In genomic region chr9:112437406-112437805, GRCh38 we compare ENCODE assay signal across 21 cellular contexts.
"Had no signal": no experiment of that assay in that cellular context is flagged by ENCODE, and none has a peak within 500 bp of the region (broad histone marks: within the 10 kb centered on the region; RNA-seq: fewer than 3 reads in every experiment).

No MANE protein-coding gene starts in this region.

- H3K4me3 ChIP-seq: hepatocyte, psoas muscle, right lobe of liver, spleen, tibial artery, upper lobe of left lung, uterus had no signal

- H3K4me2 ChIP-seq: hepatocyte had no signal

- H3K27ac ChIP-seq: hepatocyte, neutrophil, psoas muscle, right lobe of liver, spleen, tibial artery, upper lobe of left lung, uterus had no signal

- H3K4me1 Mint-ChIP-seq: endodermal cell; naive thymus-derived CD8-positive, alpha-beta T cell; stimulated activated memory B cell treated with anti-CD40 and anti-IgM and Interleukin-4, amounts not matched to agents 10 μg/mL and 1 μg/mL and 100 μg/mL, for 72 hours had no signal

- DNase-seq: effector CD4-positive, alpha-beta T cell; endodermal cell; erythroblast; foreskin melanocyte; head of caudate nucleus; kidney glomerular epithelial cell; naive thymus-derived CD8-positive, alpha-beta T cell; psoas muscle; retina; right lobe of liver; spleen; stimulated activated CD4-positive, alpha-beta T cell treated with anti-CD3 and anti-CD28 coated beads, Interleukin-15, amount 100 ng/mL, for 24 hours; stimulated activated CD4-positive, alpha-beta T cell treated with anti-CD3 and anti-CD28 coated beads, Interleukin-1b, Interleukin-23, amount 100 ng/mL, for 48 hours; stimulated activated CD4-positive, alpha-beta T cell treated with anti-CD3 and anti-CD28 coated beads, Interleukin-4, amount 100 ng/mL, for 24 hours; tibial artery; upper lobe of left lung; uterus had no signal

- H3K27ac Mint-ChIP-seq: endodermal cell; naive thymus-derived CD8-positive, alpha-beta T cell; stimulated activated memory B cell treated with anti-CD40 and anti-IgM and Interleukin-4, amounts not matched to agents 10 μg/mL and 1 μg/mL and 100 μg/mL, for 72 hours; stimulated activated naive CD8-positive, alpha-beta T cell treated with anti-CD3 and anti-CD28 coated beads, Interleukin-15, Interleukin-2, amounts not matched to agents 100 ng/mL and 50 ng/mL, for 24 hours had no signal

- H3K4me1 ChIP-seq: psoas muscle, right lobe of liver, spleen, tibial artery, upper lobe of left lung, uterus had no signal

- H3K36me3 ChIP-seq: uterus had no signal

- H2AFZ ChIP-seq: hepatocyte had no signal

- H3K27me3 Mint-ChIP-seq: naive thymus-derived CD8-positive, alpha-beta T cell; stimulated activated memory B cell treated with anti-CD40 and anti-IgM and Interleukin-4, amounts not matched to agents 10 μg/mL and 1 μg/mL and 100 μg/mL, for 72 hours; stimulated activated naive CD8-positive, alpha-beta T cell treated with anti-CD3 and anti-CD28 coated beads, Interleukin-15, Interleukin-2, amounts not matched to agents 100 ng/mL and 50 ng/mL, for 24 hours had no signal

- H3K27me3 ChIP-seq: hepatocyte, neutrophil, right lobe of liver, spleen, tibial artery, upper lobe of left lung, uterus had no signal

- H3K9me3 ChIP-seq: neutrophil, psoas muscle, right lobe of liver, spleen, tibial artery, upper lobe of left lung, uterus had no signal

- H3K79me2 ChIP-seq: hepatocyte had no signal

- H3K9me3 Mint-ChIP-seq: endodermal cell; naive thymus-derived CD8-positive, alpha-beta T cell; stimulated activated memory B cell treated with anti-CD40 and anti-IgM and Interleukin-4, amounts not matched to agents 10 μg/mL and 1 μg/mL and 100 μg/mL, for 72 hours; stimulated activated naive CD8-positive, alpha-beta T cell treated with anti-CD3 and anti-CD28 coated beads, Interleukin-15, Interleukin-2, amounts not matched to agents 100 ng/mL and 50 ng/mL, for 24 hours had no signal

- H3K4me3 Mint-ChIP-seq: endodermal cell; naive thymus-derived CD8-positive, alpha-beta T cell; stimulated activated memory B cell treated with anti-CD40 and anti-IgM and Interleukin-4, amounts not matched to agents 10 μg/mL and 1 μg/mL and 100 μg/mL, for 72 hours; stimulated activated naive CD8-positive, alpha-beta T cell treated with anti-CD3 and anti-CD28 coated beads, Interleukin-15, Interleukin-2, amounts not matched to agents 100 ng/mL and 50 ng/mL, for 24 hours had no signal

- ATAC-seq: naive thymus-derived CD8-positive, alpha-beta T cell; psoas muscle; right lobe of liver; stimulated activated memory B cell treated with anti-CD40 and anti-IgM and Interleukin-4, amounts not matched to agents 10 μg/mL and 1 μg/mL and 100 μg/mL, for 72 hours had no signal
